ENCODE assay signal across 8 cellular contexts in the genomic region with DNA sequence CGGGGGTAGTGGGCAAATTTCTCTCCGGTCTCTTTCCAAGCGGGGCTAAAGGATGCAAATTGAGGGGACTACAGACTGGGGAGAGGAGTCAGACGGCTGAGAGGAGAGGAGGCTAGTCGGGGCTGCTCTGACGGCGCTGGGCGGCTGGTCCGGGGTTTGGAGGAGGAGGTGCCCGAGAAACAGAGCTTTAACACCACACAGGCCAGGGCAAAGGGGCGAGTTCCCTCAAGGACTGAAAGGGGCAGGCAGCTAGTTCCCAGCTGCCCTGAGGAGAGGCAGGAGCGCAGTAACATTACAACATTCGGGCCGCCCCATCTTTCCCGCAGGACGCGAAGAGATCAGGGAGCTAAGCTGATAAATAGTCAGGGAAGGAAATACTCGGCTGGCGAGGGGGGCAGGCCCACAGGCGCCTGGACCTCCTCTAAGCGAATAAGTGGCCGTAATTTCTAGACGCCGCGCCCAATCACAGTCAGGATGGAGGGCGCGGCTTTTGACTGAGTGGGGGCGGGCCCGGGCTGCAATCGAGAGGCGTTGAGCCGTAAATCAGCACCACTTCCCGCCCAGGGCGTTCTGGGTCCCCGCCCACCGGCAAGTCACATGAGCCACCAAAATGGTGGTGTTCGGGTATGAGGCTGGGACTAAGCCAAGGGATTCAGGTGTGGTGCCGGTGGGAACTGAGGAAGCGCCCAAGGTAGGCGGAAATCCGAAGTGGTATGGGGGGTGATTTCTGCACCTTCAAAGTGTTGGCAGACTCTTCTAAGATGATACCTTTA. TPM values are rescaled to one million over a fixed set of nuclear protein-coding genes. Genes with fewer than 3 reads are reported as not detected.
DNase-seq lines count a peak whose midpoint lies in the region; FAIRE-seq and TF ChIP-seq lines count a peak whose summit lies in the region.

A gene (plus strand): TSS at position 596 of the 773 bp plus-strand sequence. CDS start 15 bp downstream, at position 611.

- H3K4me3 Mint-ChIP-seq in activated naive CD4-positive, alpha-beta T cell treated with anti-CD3 and anti-CD28 coated beads for 36 hours: peak within 1 kb of the TSS; percentile 99

- CTCF ChIA-PET in activated naive CD4-positive, alpha-beta T cell treated with anti-CD3 and anti-CD28 coated beads for 36 hours (lab: Charles Lee): interaction anchor here (0.9 kb wide), 1 partner anchor 11 kb away, joined by 4 read pairs; no protein-coding TSS in a partner anchor

- H3K9me3 Mint-ChIP-seq in activated naive CD4-positive, alpha-beta T cell treated with anti-CD3 and anti-CD28 coated beads for 36 hours: no peaks in the 10 kb centered on the region

- FAIRE-seq in frontal cortex (lab: Jason Lieb, UNC): peak; percentile 64

- DNase-seq in GM03348 (ENCODE audit: low spot score) (peak; percentile 96), HFF-Myc (ENCODE audit: extremely low read depth, low read depth) (peak; percentile 90), NAMALWA (ENCODE audit: low spot score) (peak; percentile 98), SK-N-DZ (ENCODE audit: low spot score) (peak; percentile 98), frontal cortex (ENCODE audit: low spot score in 2 of 2) (peak; percentile 66 to 78), non-pigmented ciliary epithelial cell (ENCODE audit: low read depth) (peak; percentile 86), superior temporal gyrus (ENCODE audit: extremely low spot score) (peak; percentile 99)
- peak; percentile 98 for DNase-seq in activated naive CD4-positive, alpha-beta T cell treated with anti-CD3 and anti-CD28 coated beads for 36 hours

- H3K27me3 Mint-ChIP-seq in activated naive CD4-positive, alpha-beta T cell treated with anti-CD3 and anti-CD28 coated beads for 36 hours (ENCODE audit: low read depth): no peaks in the 10 kb centered on the region

- H3K4me1 Mint-ChIP-seq in activated naive CD4-positive, alpha-beta T cell treated with anti-CD3 and anti-CD28 coated beads for 36 hours (ENCODE audit: low read depth): peaks cover 33% of the 10 kb centered on the region

- peak within 1 kb of the TSS; percentile 89 for H3K4me3 ChIP-seq in HFF-Myc (replicated peaks; ENCODE audit: low read depth, low read length)

- H3K27ac Mint-ChIP-seq in activated naive CD4-positive, alpha-beta T cell treated with anti-CD3 and anti-CD28 coated beads for 36 hours: peak within 1 kb of the TSS; percentile 96

- H3K36me3 Mint-ChIP-seq in activated naive CD4-positive, alpha-beta T cell treated with anti-CD3 and anti-CD28 coated beads for 36 hours (ENCODE audit: low read depth): peaks cover 14% of the 10 kb centered on the region

- intact Hi-C loops in activated naive CD4-positive, alpha-beta T cell treated with anti-CD3 and anti-CD28 coated beads for 36 hours (cut with micrococcal nuclease): loop anchor here (1.0 to 10.0 kb wide), 14 partner anchors 19 to 1407 kb away; a partner anchor contains a TSS

- no peak for TF ChIP-seq CTCF in HFF-Myc (IDR thresholded peaks at IDR 0.05; ENCODE audit: low read depth, low read length, missing control alignments)

RNA-seq across cellular contexts. Expression of the gene that starts here (rescaled TPM):
- 116 and 131 TPM in 2 replicates for polyA plus RNA-seq in SK-N-DZ (2014; cell fraction: cytosol; rRNA removed)
- 143 and 165 TPM in 2 replicates for polyA plus RNA-seq in SK-N-DZ (2014; cell fraction: nucleus; rRNA removed)
- 10 to 100 TPM; 72.6 to 79.0 TPM for total RNA-seq in activated naive CD4-positive, alpha-beta T cell treated with anti-CD3 and anti-CD28 coated beads for 36 hours
- 47.3 TPM for total RNA-seq in frontal cortex

Comparison
In these comparisons a context has a peak if more than half of its experiments do, and no peak if none do; other contexts are left out.
1. Peak in every context shown above with its lines: DNase-seq and H3K4me3 ChIP-seq.